Comparison of ENCODE assay signal across 8 cellular contexts in the genomic region with DNA sequence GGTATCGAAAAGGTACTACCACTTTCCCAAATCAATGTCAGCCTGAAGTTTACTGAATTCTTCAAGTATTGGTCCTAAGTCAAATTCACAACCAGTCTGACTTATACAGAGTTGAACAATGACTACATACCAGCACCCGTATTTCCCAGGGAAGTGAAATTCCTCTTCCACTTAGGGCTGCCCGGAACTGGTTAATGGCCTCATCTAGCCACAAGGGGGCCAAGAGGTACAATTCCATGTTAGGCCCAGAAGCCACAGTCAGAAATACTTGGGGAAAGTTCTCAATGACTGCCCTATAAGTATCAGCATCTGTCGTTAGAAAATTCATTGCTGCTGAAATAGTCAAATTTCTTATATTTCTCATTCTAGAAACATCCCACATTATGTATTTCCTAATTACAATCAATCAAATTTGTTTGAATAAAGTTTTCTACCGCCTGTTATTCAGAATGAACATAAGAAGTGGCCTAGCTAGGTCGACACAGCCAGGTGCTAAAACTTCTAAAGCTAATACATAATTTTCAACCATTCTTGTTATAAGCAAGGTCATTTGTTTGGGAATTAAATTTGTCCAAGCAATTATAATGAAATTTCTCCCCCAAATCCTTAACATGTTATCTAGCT. TPM values are rescaled to one million over a fixed set of nuclear protein-coding genes. Genes with fewer than 3 reads are reported as not detected.
A peak's percentile ranks its signal among the peaks of the same experiment; 100 is the strongest.
DNase-seq lines count a peak whose midpoint lies in the region; ATAC-seq and FAIRE-seq lines count a peak whose summit lies in the region.

No MANE protein-coding gene starts in this region.

- no peak for ATAC-seq in HG02840 (IDR thresholded peaks at IDR 0.05; ENCODE audit: low FRiP score, unreplicated experiment)

- no peak for FAIRE-seq in small intestine (lab: Jason Lieb, UNC)

- H3K36me3 ChIP-seq in small intestine (ENCODE audit: control insufficient read depth in 2 of 2, insufficient read depth in 2 of 2, low read length in 2 of 2) = no peaks in the 10 kb centered on the region

- H3K9me3 ChIP-seq in small intestine (ENCODE audit: control insufficient read depth, low read depth) = no peaks in the 10 kb centered on the region

- no peaks in the 10 kb centered on the region for H3K4me1 ChIP-seq in small intestine (ENCODE audit: control insufficient read depth in 2 of 2, insufficient read depth in 1 of 2, low read depth in 1 of 2, low read length in 1 of 2)

- no peak overlapping the region for H3K4me3 ChIP-seq in small intestine (ENCODE audit: low read depth in 1 of 2, low read length in 2 of 2)

- peak; percentile 59 for DNase-seq in DMS 273 (lab: John Stamatoyannopoulos, UW; ENCODE audit: unreplicated experiment)
- no peak for DNase-seq in DMS 273 treated with DMSO at 0.1 percent for 48 hours (lab: John Stamatoyannopoulos, UW)
- peak; percentile 50 for DNase-seq in HT1080 (ENCODE audit: low read depth)
- DNase-seq in SW 1271 (lab: John Stamatoyannopoulos, UW) = peak; percentile 26 to 63
- peak; percentile 68 for DNase-seq in glomerular visceral epithelial cell (ENCODE audit: extremely low spot score)
- DNase-seq in small intestine = peak; percentile 65
- DNase-seq in NK-92 (lab: John Stamatoyannopoulos, UW; ENCODE audit: unreplicated experiment) = no peak

- H3K27me3 ChIP-seq in small intestine (ENCODE audit: control insufficient read depth in 2 of 2, insufficient read depth in 2 of 2, low read length in 2 of 2) = peaks cover 0 to 6% of the 10 kb centered on the region in 2 donors

- H3K27ac ChIP-seq in small intestine (ENCODE audit: low read depth in 1 of 2, low read length in 1 of 2) = no peak overlapping the region

- WGBS in small intestine, 3 donors = 33 to 45% (median 35%) methylated on average over 6 of the region's 6 CpGs

RNA-seq across cellular contexts. Expression of gene PCDH7, which starts 5.6 kb away (rescaled TPM):
- 1.2 and 1.8 TPM in 2 replicates for total RNA-seq in HT1080 (2014; rRNA removed; shearing (Covaris generic))
- 0.14 and 0.20 TPM in 2 replicates for polyA plus RNA-seq in HT1080 (2015; cell fraction: cytosol; rRNA removed)
- polyA plus RNA-seq in HT1080 (2015; cell fraction: nucleus; rRNA removed) = 0.35 and 0.48 TPM in 2 replicates
- 1 to 10 TPM in 1 of 3 donors, under 1 TPM in 2; under 0.01 to 1.9 (median 0.54) TPM for polyA plus RNA-seq in small intestine

Comparison
In these comparisons a context has a peak if more than half of its experiments do, and no peak if none do; other contexts are left out.
1. DNase-seq: peak in DMS 273 (single experiment), HT1080 (single experiment), SW 1271 (2 of 2), glomerular visceral epithelial cell (single experiment) and small intestine (single experiment); none in DMS 273 treated with DMSO at 0.1 percent for 48 hours (single experiment) and NK-92 (single experiment).